Comparison of ENCODE assay signal across 26 cellular contexts in genomic region chr9:89366711-89367110, GRCh38. TPM values are rescaled to one million over a fixed set of nuclear protein-coding genes. Genes with fewer than 3 reads are reported as not detected.
A peak's percentile ranks its signal among the peaks of the same experiment; 100 is the strongest.
DNase-seq lines count a peak whose midpoint lies in the region; ATAC-seq lines count a peak whose summit lies in the region.
"Had no signal": no experiment of that assay in that cellular context is flagged by ENCODE, and none has a peak within 500 bp of the region (broad histone marks: within the 10 kb centered on the region; RNA-seq: fewer than 3 reads in every experiment).

No MANE protein-coding gene starts in this region.

- no peak overlapping the region for H3K4me2 ChIP-seq in neuronal stem cell (ENCODE audit: insufficient read depth, low read length, poor library complexity, severe bottlenecking)
- H3K4me2 ChIP-seq: SK-N-SH had no signal

- H4K8ac ChIP-seq in neuronal stem cell (ENCODE audit: low read depth, low read length) = no peak overlapping the region

- POLR2A ChIA-PET in activated CD4-positive, alpha-beta T cell treated with anti-CD3 and anti-CD28 coated beads, Interleukin-2, amount 10 ng/mL, durations not matched to agents 7 days and 5 days (lab: Charles Lee) = no interaction called here

- no peak overlapping the region for H3K4ac ChIP-seq in neuronal stem cell (ENCODE audit: low read length)

- no peak overlapping the region for H3K14ac ChIP-seq in neuronal stem cell (ENCODE audit: low read length)

- no peak overlapping the region for H2AK5ac ChIP-seq in neuronal stem cell (ENCODE audit: low read depth, low read length)

- no peaks in the 10 kb centered on the region for H3K27me3 ChIP-seq in neuronal stem cell (ENCODE audit: control insufficient read depth in 3 of 3, insufficient read depth in 3 of 3, low read depth in 1 of 3, low read length in 3 of 3)
- H3K27me3 ChIP-seq: ovary had no signal

- H3K4me3 ChIP-seq in neuronal stem cell (ENCODE audit: low read length in 2 of 2) = no peak overlapping the region
- H3K4me3 ChIP-seq: coronary artery, ovary had no signal

- no peak overlapping the region for H2BK120ac ChIP-seq in neuronal stem cell (ENCODE audit: low read depth, low read length)

- CTCF ChIA-PET in activated CD4-positive, alpha-beta T cell treated with anti-CD3 and anti-CD28 coated beads, Interleukin-2, amount 10 ng/mL, durations not matched to agents 7 days and 5 days (lab: Charles Lee) = interaction anchor here (0.6 to 2.2 kb wide), 2 partner anchors 9 to 1094 kb away, joined by 3 to 8 read pairs; no protein-coding TSS in a partner anchor

- H3K4me3 Mint-ChIP-seq in activated CD4-positive, alpha-beta T cell treated with anti-CD3 and anti-CD28 coated beads, Interleukin-2, amount 10 ng/mL, durations not matched to agents 7 days and 5 days = no peak overlapping the region
- H3K4me3 Mint-ChIP-seq in effector memory CD8-positive, alpha-beta T cell = no peak overlapping the region
- H3K4me3 Mint-ChIP-seq in stimulated activated naive CD8-positive, alpha-beta T cell treated with anti-CD3 and anti-CD28 coated beads, Interleukin-15, Interleukin-2, amounts not matched to agents 100 ng/mL and 50 ng/mL, for 24 hours = no peak overlapping the region
- H3K4me3 Mint-ChIP-seq: IgD-negative memory B cell had no signal

- DNase-seq in activated CD4-positive, alpha-beta T cell treated with anti-CD3 and anti-CD28 coated beads, Interleukin-2, amount 10 ng/mL, durations not matched to agents 7 days and 5 days = no peak
- no peak for DNase-seq in activated CD4-positive, alpha-beta T cell treated with anti-CD3 and anti-CD28 coated beads, Interleukin-2, amount 50 U/mL, for 1 hour
- DNase-seq in stimulated activated CD4-positive, alpha-beta T cell treated with anti-CD3 and anti-CD28 coated beads, Interleukin-1b, Interleukin-23, amount 100 ng/mL, for 48 hours = peak; percentile 50
- DNase-seq in stimulated activated CD4-positive, alpha-beta T cell treated with anti-CD3 and anti-CD28 coated beads, Interleukin-2, amount 100 ng/mL, for 24 hours = no peak
- DNase-seq in effector memory CD8-positive, alpha-beta T cell = no peak
- DNase-seq in glomerular visceral epithelial cell (ENCODE audit: extremely low spot score) (no peak), neuronal stem cell (ENCODE audit: low spot score) (no peak)
- DNase-seq: AML-193; DMS53; islet precursor cell; naive B cell; NCI-H2081; NCI-H226; NCI-H82; SK-N-SH; stimulated activated CD4-positive, alpha-beta T cell treated with anti-CD3 and anti-CD28 coated beads, Interleukin-12 subunit alpha, Interleukin-12 subunit beta, amount 100 ng/mL, for 4 hours; stimulated activated CD8-positive, alpha-beta memory T cell treated with anti-CD3 and anti-CD28 coated beads, Interleukin-4, amount 100 ng/mL, for 48 hours; WERI-Rb-1 had no signal

- no peak overlapping the region for H4K91ac ChIP-seq in neuronal stem cell (ENCODE audit: low read depth, low read length, poor library complexity)

- no peak overlapping the region for H3K23ac ChIP-seq in neuronal stem cell (ENCODE audit: low read depth, low read length, poor library complexity)

- no peak overlapping the region for H3K9ac ChIP-seq in neuronal stem cell (ENCODE audit: low read depth, low read length, poor library complexity)
- H3K9ac ChIP-seq: SK-N-SH had no signal

- peaks cover 7 to 16% of the 10 kb centered on the region in 2 donors for H3K36me3 ChIP-seq in neuronal stem cell (replicated peaks in 1 of 2; ENCODE audit: control insufficient read depth in 2 of 2, insufficient read depth in 2 of 2, low read length in 2 of 2)
- H3K36me3 ChIP-seq: ovary had no signal

- peak overlapping the region; percentile 19 for H3K27ac Mint-ChIP-seq in activated CD4-positive, alpha-beta T cell treated with anti-CD3 and anti-CD28 coated beads, Interleukin-2, amount 10 ng/mL, durations not matched to agents 7 days and 5 days
- peak overlapping the region; percentile 28 to 32 for H3K27ac Mint-ChIP-seq in effector memory CD8-positive, alpha-beta T cell
- peak overlapping the region; percentile 26 for H3K27ac Mint-ChIP-seq in stimulated activated naive CD8-positive, alpha-beta T cell treated with anti-CD3 and anti-CD28 coated beads, Interleukin-15, Interleukin-2, amounts not matched to agents 100 ng/mL and 50 ng/mL, for 24 hours
- H3K27ac Mint-ChIP-seq: IgD-negative memory B cell had no signal

- no peaks in the 10 kb centered on the region for H3K27me3 Mint-ChIP-seq in activated CD4-positive, alpha-beta T cell treated with anti-CD3 and anti-CD28 coated beads, Interleukin-2, amount 10 ng/mL, durations not matched to agents 7 days and 5 days
- H3K27me3 Mint-ChIP-seq in effector memory CD8-positive, alpha-beta T cell = no peaks in the 10 kb centered on the region
- no peaks in the 10 kb centered on the region for H3K27me3 Mint-ChIP-seq in stimulated activated naive CD8-positive, alpha-beta T cell treated with anti-CD3 and anti-CD28 coated beads, Interleukin-15, Interleukin-2, amounts not matched to agents 100 ng/mL and 50 ng/mL, for 24 hours
- H3K27me3 Mint-ChIP-seq: IgD-negative memory B cell, naive B cell had no signal

- WGBS in neuronal stem cell (ENCODE audit: extremely low coverage in 2 of 2, insufficient read length in 2 of 2, insufficient replicate concordance in 1 of 2), 2 donors = no CpG with 5 or more reads among the region's 3 CpGs

- H3K27ac ChIP-seq in neuronal stem cell (replicated peaks; ENCODE audit: low read length) = no peak overlapping the region
- H3K27ac ChIP-seq: coronary artery, ovary, RWPE1, WERI-Rb-1 had no signal

- no peak for ATAC-seq in effector memory CD8-positive, alpha-beta T cell (replicated peaks)
- ATAC-seq: esophagus mucosa, left ventricle myocardium superior, right cardiac atrium had no signal

- no peak overlapping the region for H3K18ac ChIP-seq in neuronal stem cell (ENCODE audit: low read length)

- no peak overlapping the region for H2AFZ ChIP-seq in neuronal stem cell (ENCODE audit: low read length)

- H3K4me1 ChIP-seq in neuronal stem cell (ENCODE audit: control insufficient read depth in 2 of 2, insufficient read depth in 1 of 2, low read depth in 1 of 2, low read length in 2 of 2) = no peaks in the 10 kb centered on the region

- no peaks in the 10 kb centered on the region for H3K9me3 Mint-ChIP-seq in activated CD4-positive, alpha-beta T cell treated with anti-CD3 and anti-CD28 coated beads, Interleukin-2, amount 10 ng/mL, durations not matched to agents 7 days and 5 days
- H3K9me3 Mint-ChIP-seq in effector memory CD8-positive, alpha-beta T cell = no peaks in the 10 kb centered on the region
- H3K9me3 Mint-ChIP-seq in stimulated activated naive CD8-positive, alpha-beta T cell treated with anti-CD3 and anti-CD28 coated beads, Interleukin-15, Interleukin-2, amounts not matched to agents 100 ng/mL and 50 ng/mL, for 24 hours = no peaks in the 10 kb centered on the region
- H3K9me3 Mint-ChIP-seq: IgD-negative memory B cell, naive B cell had no signal

- H2BK12ac ChIP-seq in neuronal stem cell (ENCODE audit: low read length) = no peak overlapping the region

- H2BK5ac ChIP-seq in neuronal stem cell (ENCODE audit: low read length) = no peak overlapping the region

- peaks cover 9% of the 10 kb centered on the region for H3K36me3 Mint-ChIP-seq in activated CD4-positive, alpha-beta T cell treated with anti-CD3 and anti-CD28 coated beads, Interleukin-2, amount 10 ng/mL, durations not matched to agents 7 days and 5 days (ENCODE audit: low read depth)
- peaks cover 25% of the 10 kb centered on the region for H3K36me3 Mint-ChIP-seq in effector memory CD8-positive, alpha-beta T cell (ENCODE audit: insufficient read depth)
- peaks cover under 1% of the 10 kb centered on the region for H3K36me3 Mint-ChIP-seq in stimulated activated naive CD8-positive, alpha-beta T cell treated with anti-CD3 and anti-CD28 coated beads, Interleukin-15, Interleukin-2, amounts not matched to agents 100 ng/mL and 50 ng/mL, for 24 hours (ENCODE audit: low read depth)
- H3K36me3 Mint-ChIP-seq: IgD-negative memory B cell had no signal

- H3K4me1 Mint-ChIP-seq in activated CD4-positive, alpha-beta T cell treated with anti-CD3 and anti-CD28 coated beads, Interleukin-2, amount 10 ng/mL, durations not matched to agents 7 days and 5 days = no peaks in the 10 kb centered on the region
- peaks cover 6 to 8% of the 10 kb centered on the region in 2 donors for H3K4me1 Mint-ChIP-seq in effector memory CD8-positive, alpha-beta T cell (ENCODE audit: low read depth in 2 of 2)
- peaks cover 19% of the 10 kb centered on the region for H3K4me1 Mint-ChIP-seq in stimulated activated naive CD8-positive, alpha-beta T cell treated with anti-CD3 and anti-CD28 coated beads, Interleukin-15, Interleukin-2, amounts not matched to agents 100 ng/mL and 50 ng/mL, for 24 hours (ENCODE audit: low read depth)
- H3K4me1 Mint-ChIP-seq: IgD-negative memory B cell had no signal

- peaks cover 0 to 5% of the 10 kb centered on the region in 2 donors for H3K9me3 ChIP-seq in neuronal stem cell (replicated peaks in 1 of 2; ENCODE audit: control insufficient read depth in 2 of 2, insufficient read depth in 1 of 2, low read depth in 1 of 2, low read length in 2 of 2)
- H3K9me3 ChIP-seq: ovary, SK-N-SH had no signal

- H2BK15ac ChIP-seq in neuronal stem cell (ENCODE audit: low read length) = no peak overlapping the region

- peaks cover 1% of the 10 kb centered on the region for H3K79me1 ChIP-seq in neuronal stem cell (ENCODE audit: low read depth, low read length)

RNA-seq across cellular contexts. Expression of gene SECISBP2, which starts 48.4 kb away (rescaled TPM):
- total RNA-seq in activated CD4-positive, alpha-beta T cell treated with anti-CD3 and anti-CD28 coated beads, Interleukin-2, amount 10 ng/mL, durations not matched to agents 7 days and 5 days = 10 to 100 TPM; 43.4 to 46.0 TPM
- 75.3 TPM for polyA plus RNA-seq in neuronal stem cell (2013, experiment 1 of 2)
- 79.8 TPM for polyA plus RNA-seq in neuronal stem cell (2013, experiment 2 of 2)

RNA-seq across cellular contexts. Expression of gene CKS2, which starts 55.7 kb away (rescaled TPM):
- total RNA-seq in activated CD4-positive, alpha-beta T cell treated with anti-CD3 and anti-CD28 coated beads, Interleukin-2, amount 10 ng/mL, durations not matched to agents 7 days and 5 days = 100 to 1,000 TPM; 170 to 206 TPM
- polyA plus RNA-seq in neuronal stem cell (2013, experiment 1 of 2) = 325 TPM
- polyA plus RNA-seq in neuronal stem cell (2013, experiment 2 of 2) = 323 TPM
